Comparison of ENCODE assay signal across 8 cellular contexts in the genomic region with DNA sequence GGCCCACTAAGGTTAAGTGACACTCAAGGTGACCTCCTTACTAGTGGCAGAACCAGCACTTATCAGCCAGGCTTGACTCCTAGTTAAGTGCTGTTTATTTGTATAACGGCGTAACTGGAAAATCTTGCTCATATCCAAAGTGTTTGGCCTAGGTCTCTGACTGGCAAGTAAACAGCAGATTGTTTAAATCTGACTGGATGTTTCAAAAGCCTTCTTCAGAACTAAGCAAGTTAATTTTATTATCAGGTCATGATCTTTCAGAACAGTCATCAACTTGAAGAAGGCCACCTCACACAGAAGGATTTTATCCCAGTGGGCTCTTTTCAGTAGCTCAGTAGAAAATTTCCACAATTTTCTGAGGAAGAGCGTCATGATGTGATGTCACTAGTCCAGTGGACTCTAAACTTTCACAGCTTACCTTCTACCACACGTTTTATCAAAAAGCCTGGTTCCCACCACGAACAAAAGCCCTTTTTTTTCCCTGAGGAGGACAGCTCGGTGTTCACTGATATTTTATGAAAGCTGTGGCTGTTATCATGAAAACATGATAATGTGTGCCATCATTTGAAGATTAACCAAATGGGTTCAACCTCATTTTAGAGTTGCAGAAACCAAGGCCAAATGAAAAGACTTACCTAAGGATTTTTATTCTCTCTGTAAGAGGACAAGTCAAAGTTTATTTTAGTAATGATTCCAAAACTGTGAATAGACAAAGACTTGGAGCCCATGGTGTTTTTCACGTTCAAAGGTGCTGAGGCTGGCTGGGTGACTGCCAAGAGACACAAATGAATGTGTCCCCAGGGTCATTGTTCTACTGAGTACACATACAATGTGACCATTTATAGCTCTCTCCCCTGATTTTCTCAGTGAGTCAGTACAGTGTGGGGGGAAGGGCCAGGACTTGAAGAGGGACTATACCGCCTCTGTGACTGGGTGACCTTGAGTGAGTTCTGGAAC. TPM values are rescaled to one million over a fixed set of nuclear protein-coding genes. Genes with fewer than 3 reads are reported as not detected.
A peak's percentile ranks its signal among the peaks of the same experiment; 100 is the strongest.
DNase-seq lines count a peak whose midpoint lies in the region; ATAC-seq and TF ChIP-seq lines count a peak whose summit lies in the region.

No MANE protein-coding gene starts in this region.

- H3K27me3 ChIP-seq in brain microvascular endothelial cell (replicated peaks) (no peaks in the 10 kb centered on the region), left lung (no peaks in the 10 kb centered on the region)

- no peak overlapping the region for H3K4me3 ChIP-seq in brain microvascular endothelial cell (ENCODE audit: low read depth, low read length)
- no peak overlapping the region for H3K4me3 ChIP-seq in left lung

- no peak for TF ChIP-seq CTCF in brain microvascular endothelial cell (IDR thresholded peaks at IDR 0.05; ENCODE audit: low read depth, low read length, missing control alignments)
- no peak for TF ChIP-seq CTCF in left lung (IDR thresholded peaks at IDR 0.05)

- H3K27ac ChIP-seq in brain microvascular endothelial cell (peak overlapping the region; percentile 95), left lung (peak overlapping the region in 1 of 2 donors; percentile 47)

- ATAC-seq in left lung, result peak; percentile 89
- no peak for ATAC-seq in GM19035 (IDR thresholded peaks at IDR 0.05; ENCODE audit: unreplicated experiment)

- intact Hi-C loops in left lung (cut with DNase I), result no loop called here

- peaks cover 0 to 5% of the 10 kb centered on the region in 2 donors for H3K4me1 ChIP-seq in left lung

- in situ Hi-C loops in brain microvascular endothelial cell (cut with HindIII; ENCODE audit: low pct_ligation_motif_present, low sequenced_read_pairs), result no loop called here

- no peaks in the 10 kb centered on the region for H3K9me3 ChIP-seq in left lung

- peaks cover 4% of the 10 kb centered on the region for H3K36me3 ChIP-seq in brain microvascular endothelial cell (replicated peaks)
- no peaks in the 10 kb centered on the region for H3K36me3 ChIP-seq in left lung

- peak; percentile 43 for DNase-seq in A172 (ENCODE audit: low spot score)
- DNase-seq in NCI-H1417 treated with DMSO at 0.1 percent for 48 hours (lab: John Stamatoyannopoulos, UW), result peak; percentile 10
- peak; percentile 79 for DNase-seq in brain microvascular endothelial cell
- DNase-seq in left lung, result peak in 1 of 2 donors; percentile 49
- DNase-seq in D341Med (ENCODE audit: low spot score), result no peak
- no peak for DNase-seq in HuH-7.5 (ENCODE audit: low spot score)
- no peak for DNase-seq in activated CD4-positive, alpha-beta T cell treated with anti-CD3 and anti-CD28 coated beads, Interleukin-2, amount 50 U/mL, for 4 hours

RNA-seq across cellular contexts. Expression of gene SGIP1, which starts 9.1 kb away (rescaled TPM):
- 0.34 TPM in 1 of 2 replicates, not detected in the other for total RNA-seq in A172 (2014; rRNA removed; shearing (Covaris generic))
- total RNA-seq in left lung, result 1 to 10 TPM; 6.8 to 7.1 TPM

Comparison
In these comparisons a context has a peak if more than half of its experiments do, and no peak if none do; other contexts are left out.
1. DNase-seq: peak in A172 (single experiment), NCI-H1417 treated with DMSO at 0.1 percent for 48 hours (single experiment) and brain microvascular endothelial cell (single experiment); none in D341Med (single experiment), HuH-7.5 (single experiment) and activated CD4-positive, alpha-beta T cell treated with anti-CD3 and anti-CD28 coated beads, Interleukin-2, amount 50 U/mL, for 4 hours (0 of 2).